8 cellular contexts compared by ENCODE assay signal in the genomic region with DNA sequence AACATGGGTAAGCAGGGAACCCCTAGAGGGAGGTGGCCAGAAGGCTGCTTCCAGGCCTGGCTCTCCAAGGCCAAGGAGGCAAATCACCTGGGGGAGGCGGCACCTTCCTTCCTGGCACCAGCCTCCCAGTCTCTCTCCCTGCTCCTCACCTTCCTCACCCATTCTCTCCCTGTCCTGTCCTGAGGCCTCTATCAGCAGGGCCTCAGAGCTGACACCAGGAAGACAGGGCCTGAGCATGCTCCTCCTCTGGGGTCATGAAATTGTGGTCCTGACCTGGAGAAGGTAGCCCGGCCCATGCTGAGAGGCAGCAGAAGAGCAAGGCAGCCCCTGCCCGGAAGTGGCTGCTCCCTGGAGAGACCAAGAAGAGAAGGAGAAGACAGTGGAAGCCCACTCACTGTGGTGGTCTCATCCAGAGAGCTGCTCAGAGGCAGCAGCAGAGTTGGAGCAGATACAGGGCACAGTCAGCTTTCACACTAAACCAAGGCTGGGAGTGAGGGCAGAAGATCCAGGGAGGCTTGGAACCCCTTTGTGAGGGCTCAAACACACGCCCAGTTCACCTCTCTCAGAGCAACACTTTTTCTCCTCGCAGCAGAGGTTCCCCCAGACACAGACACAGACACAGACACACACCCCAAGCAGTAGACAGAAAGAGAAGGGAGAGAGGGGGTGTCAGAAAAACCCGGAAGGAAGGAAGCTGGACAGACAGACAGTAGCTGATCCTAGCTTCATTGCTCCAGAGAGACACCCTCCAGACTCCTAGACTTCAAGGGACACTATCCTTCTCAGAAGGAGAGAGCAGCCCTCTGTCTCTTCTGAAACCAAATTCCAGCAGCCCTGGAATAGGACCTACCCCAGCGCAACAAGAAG. TPM values are rescaled to one million over a fixed set of nuclear protein-coding genes. Genes with fewer than 3 reads are reported as not detected.
DNase-seq lines count a peak whose midpoint lies in the region; ATAC-seq, FAIRE-seq and TF ChIP-seq lines count a peak whose summit lies in the region.

No MANE protein-coding gene starts in this region.

- WGBS in thymus: 44% methylated on average over 7 of the region's 7 CpGs

- CTCF ChIA-PET in activated CD4-positive, alpha-beta T cell treated with anti-CD3 and anti-CD28 coated beads for 36 hours (lab: Charles Lee): interaction anchor here (0.6 to 2.8 kb wide), 12 partner anchors 16 to 374 kb away, joined by 3 to 9 read pairs (median 4); a partner anchor contains a TSS

- peak overlapping the region; percentile 98 for H3K4me2 ChIP-seq in astrocyte (ENCODE audit: low read length)

- H4K20me1 ChIP-seq in astrocyte (ENCODE audit: insufficient read depth, low read length): peaks cover 52% of the 10 kb centered on the region

- no peak overlapping the region for H2AFZ ChIP-seq in astrocyte (ENCODE audit: low read depth, low read length)

- peak overlapping the region; percentile 96 for H3K4me3 ChIP-seq in astrocyte (ENCODE audit: insufficient read depth, low read depth, low read length)
- H3K4me3 ChIP-seq in kidney epithelial cell (ENCODE audit: low read depth, low read length): peak overlapping the region; percentile 91
- peak overlapping the region; percentile 90 for H3K4me3 ChIP-seq in thymus (ENCODE audit: low read length)

- H3K27ac Mint-ChIP-seq in activated CD4-positive, alpha-beta T cell treated with anti-CD3 and anti-CD28 coated beads for 36 hours: peak overlapping the region; percentile 88
- H3K27ac Mint-ChIP-seq in astrocyte (ENCODE audit: unreplicated experiment): peak overlapping the region; percentile 83

- TF ChIP-seq CTCF in astrocyte (IDR thresholded peaks at IDR 0.05; ENCODE audit: insufficient read depth, low read depth, low read length) (no peak), kidney epithelial cell (IDR thresholded peaks at IDR 0.05; ENCODE audit: insufficient read depth, low read length, poor library complexity, severe bottlenecking) (no peak)

- H3K9me3 ChIP-seq in astrocyte (ENCODE audit: insufficient read depth, low read depth, low read length): no peaks in the 10 kb centered on the region
- no peaks in the 10 kb centered on the region for H3K9me3 ChIP-seq in thymus (ENCODE audit: control insufficient read depth)

- peak overlapping the region; percentile 77 for H3K4me3 Mint-ChIP-seq in activated CD4-positive, alpha-beta T cell treated with anti-CD3 and anti-CD28 coated beads for 36 hours
- H3K4me3 Mint-ChIP-seq in astrocyte (ENCODE audit: unreplicated experiment): peak overlapping the region; percentile 95

- H3K36me3 ChIP-seq in astrocyte (ENCODE audit: insufficient read depth, low read length): no peaks in the 10 kb centered on the region
- H3K36me3 ChIP-seq in kidney epithelial cell (ENCODE audit: control insufficient read depth, insufficient read depth, low read length): no peaks in the 10 kb centered on the region
- no peaks in the 10 kb centered on the region for H3K36me3 ChIP-seq in thymus (ENCODE audit: control insufficient read depth, insufficient read depth)

- POLR2A ChIA-PET in activated CD4-positive, alpha-beta T cell treated with anti-CD3 and anti-CD28 coated beads for 36 hours (lab: Charles Lee): interaction anchor here (0.6 to 2.2 kb wide), 4 partner anchors 10 to 51 kb away, joined by 3 to 18 read pairs (median 8); no protein-coding TSS in a partner anchor

- H3K27me3 ChIP-seq in astrocyte (ENCODE audit: insufficient read depth, low read length) (no peaks in the 10 kb centered on the region), kidney epithelial cell (ENCODE audit: control insufficient read depth, insufficient read depth, low read length) (no peaks in the 10 kb centered on the region), thymus (ENCODE audit: control insufficient read depth, insufficient read depth) (no peaks in the 10 kb centered on the region)

- H3K27ac ChIP-seq in astrocyte (ENCODE audit: low read depth, low read length): peak overlapping the region; percentile 93
- peak overlapping the region; percentile 88 for H3K27ac ChIP-seq in thymus (ENCODE audit: low read depth)

- H3K79me2 ChIP-seq in astrocyte (ENCODE audit: insufficient read depth, low read length): peaks cover 66% of the 10 kb centered on the region

- no peak for ATAC-seq in activated CD4-positive, alpha-beta T cell treated with anti-CD3 and anti-CD28 coated beads for 36 hours
- ATAC-seq in HG03097 (IDR thresholded peaks at IDR 0.05; ENCODE audit: low FRiP score, unreplicated experiment): no peak

- H3K9me3 Mint-ChIP-seq in activated CD4-positive, alpha-beta T cell treated with anti-CD3 and anti-CD28 coated beads for 36 hours (ENCODE audit: low read depth): no peaks in the 10 kb centered on the region
- H3K9me3 Mint-ChIP-seq in astrocyte (ENCODE audit: unreplicated experiment): no peaks in the 10 kb centered on the region

- peak; percentile 36 for DNase-seq in activated CD4-positive, alpha-beta T cell treated with anti-CD3 and anti-CD28 coated beads for 36 hours
- no peak for DNase-seq in activated CD4-positive, alpha-beta T cell treated with anti-CD3 and anti-CD28 coated beads for 1 hour
- DNase-seq in astrocyte (ENCODE audit: low read depth): no peak
- no peak for DNase-seq in kidney epithelial cell (ENCODE audit: low read depth)
- DNase-seq in NCI-H774 (lab: John Stamatoyannopoulos, UW): no peak
- DNase-seq in cortex of kidney (lab: John Stamatoyannopoulos, UW): no peak

- no peaks in the 10 kb centered on the region for H3K27me3 Mint-ChIP-seq in activated CD4-positive, alpha-beta T cell treated with anti-CD3 and anti-CD28 coated beads for 36 hours
- no peaks in the 10 kb centered on the region for H3K27me3 Mint-ChIP-seq in astrocyte (ENCODE audit: low read depth, unreplicated experiment)

- peaks cover 55% of the 10 kb centered on the region for H3K4me1 Mint-ChIP-seq in activated CD4-positive, alpha-beta T cell treated with anti-CD3 and anti-CD28 coated beads for 36 hours
- peaks cover 37% of the 10 kb centered on the region for H3K4me1 Mint-ChIP-seq in astrocyte (ENCODE audit: low read depth, unreplicated experiment)

- intact Hi-C loops in activated CD4-positive, alpha-beta T cell treated with anti-CD3 and anti-CD28 coated beads for 36 hours (cut with DNase I, micrococcal nuclease): loop anchor here in 1 of 2 experiments (1.0 kb wide), 1 partner anchor 94 kb away; a partner anchor contains a TSS

- no peak for FAIRE-seq in astrocyte (lab: Jason Lieb, UNC)

- peak overlapping the region; percentile 97 for H3K9ac ChIP-seq in astrocyte (ENCODE audit: low read length)

- H3K36me3 Mint-ChIP-seq in activated CD4-positive, alpha-beta T cell treated with anti-CD3 and anti-CD28 coated beads for 36 hours (ENCODE audit: low read depth): no peaks in the 10 kb centered on the region
- H3K36me3 Mint-ChIP-seq in astrocyte (ENCODE audit: low read depth, unreplicated experiment): peaks cover 2% of the 10 kb centered on the region

- peaks cover 64% of the 10 kb centered on the region for H3K4me1 ChIP-seq in astrocyte (ENCODE audit: insufficient read depth, low read length)
- peaks cover 49% of the 10 kb centered on the region for H3K4me1 ChIP-seq in thymus (ENCODE audit: control insufficient read depth, insufficient read depth, low read length)

RNA-seq across cellular contexts. Expression of a gene that starts 1.8 kb away (rescaled TPM):
- total RNA-seq in activated CD4-positive, alpha-beta T cell treated with anti-CD3 and anti-CD28 coated beads for 36 hours: 10 to 100 TPM; 34.5 to 58.5 TPM
- total RNA-seq in astrocyte (128 and 138 TPM in 2 replicates), kidney epithelial cell (48.3 and 51.9 TPM in 2 replicates)
- 14.0 TPM for polyA plus RNA-seq in thymus

RNA-seq across cellular contexts. Expression of a gene that starts 32.1 kb away (rescaled TPM):
- total RNA-seq in activated CD4-positive, alpha-beta T cell treated with anti-CD3 and anti-CD28 coated beads for 36 hours: under 1 TPM; 0.19 to 0.32 TPM
- total RNA-seq in astrocyte: 0.43 TPM in 1 of 2 replicates, not detected in the other
- 0.25 TPM in 1 of 2 replicates, not detected in the other for total RNA-seq in kidney epithelial cell
- 2.9 TPM for polyA plus RNA-seq in thymus

RNA-seq across cellular contexts. Expression of a gene that starts 40.3 kb away (rescaled TPM):
- 10 to 100 TPM; 18.9 to 21.3 TPM for total RNA-seq in activated CD4-positive, alpha-beta T cell treated with anti-CD3 and anti-CD28 coated beads for 36 hours
- 0.07 and 0.12 TPM in 2 replicates for total RNA-seq in astrocyte
- total RNA-seq in kidney epithelial cell: under 0.01 and 0.14 TPM in 2 replicates
- polyA plus RNA-seq in thymus: 1.3 TPM

RNA-seq across cellular contexts. Expression of a gene that starts 47.6 kb away (rescaled TPM):
- total RNA-seq in activated CD4-positive, alpha-beta T cell treated with anti-CD3 and anti-CD28 coated beads for 36 hours: not detected
- total RNA-seq in astrocyte: not detected in 2 replicates
- total RNA-seq in kidney epithelial cell: not detected in 2 replicates
- not detected for polyA plus RNA-seq in thymus

Comparison
In these comparisons a context has a peak if more than half of its experiments do, and no peak if none do; other contexts are left out.
1. RNA of a gene that starts 40.3 kb away (total RNA-seq): 18.9 to 21.3 TPM in activated CD4-positive, alpha-beta T cell treated with anti-CD3 and anti-CD28 coated beads for 36 hours; 0.07 to 0.12 TPM in astrocyte and under 0.01 to 0.14 TPM in kidney epithelial cell; every median in the first group is over 10 times any median in the second.
2. Peak in every context shown above with its lines, with median percentiles within 50 percentile points of each other: H3K4me3 ChIP-seq.